ENCODE assay signal across 8 cellular contexts in the genomic region with DNA sequence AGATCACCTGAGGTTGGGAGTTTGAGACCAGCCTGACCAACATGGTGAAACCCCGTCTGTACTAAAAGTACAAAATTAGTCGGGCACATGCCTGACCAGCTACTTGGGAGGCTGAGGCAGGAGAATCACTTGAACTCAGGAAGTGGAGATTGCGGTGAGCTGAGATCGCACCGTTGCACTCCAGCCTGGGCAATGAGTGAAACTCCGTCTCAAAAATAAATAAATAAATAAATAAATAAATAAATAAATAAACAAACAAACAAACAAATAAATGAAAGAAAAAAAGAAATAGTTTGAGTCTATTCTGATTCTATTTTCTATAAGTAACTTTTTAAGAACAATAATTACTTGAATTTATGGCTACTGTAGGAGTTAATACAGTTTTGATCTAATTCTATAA. TPM values are rescaled to one million over a fixed set of nuclear protein-coding genes. Genes with fewer than 3 reads are reported as not detected.
"Had no signal": no experiment of that assay in that cellular context is flagged by ENCODE, and none has a peak within 500 bp of the region (broad histone marks: within the 10 kb centered on the region; RNA-seq: fewer than 3 reads in every experiment).

No MANE protein-coding gene starts in this region.

RNA-seq across cellular contexts. Expression of a gene that starts 6.3 kb away (rescaled TPM):
- total RNA-seq: OCI-LY7, PC-3, Right ventricle myocardium inferior, Right ventricle myocardium superior, RPMI7951, SJSA1, SK-MEL-5, T-cell had no signal
